26 cellular contexts compared by ENCODE assay signal in genomic region chr7:77626515-77627306, GRCh38.
A peak's percentile ranks its signal among the peaks of the same experiment; 100 is the strongest.
DNase-seq lines count a peak whose midpoint lies in the region; ATAC-seq and TF ChIP-seq lines count a peak whose summit lies in the region.
"Had no signal": no experiment of that assay in that cellular context is flagged by ENCODE, and none has a peak within 500 bp of the region (broad histone marks: within the 10 kb centered on the region; RNA-seq: fewer than 3 reads in every experiment).

No MANE protein-coding gene starts in this region.

- no peak overlapping the region for H3K4me2 ChIP-seq in mammary epithelial cell (ENCODE audit: insufficient read depth, low read depth, low read length)
- H3K4me2 ChIP-seq: GM23338 had no signal

- in situ Hi-C loops in mammary epithelial cell (cut with MboI; ENCODE audit: low sequenced_read_pairs in 2 of 2): no loop called here

- H3K4me3 ChIP-seq in Caco-2 (ENCODE audit: low read depth, low read length) (no peak overlapping the region), mammary epithelial cell (replicated peaks in 1 of 3; ENCODE audit: insufficient read depth in 1 of 3, low read depth in 2 of 3, low read length in 3 of 3) (no peak overlapping the region), lower lobe of right lung (no peak overlapping the region)
- H3K4me3 ChIP-seq: GM23338, heart right ventricle, spleen, thoracic aorta had no signal

- no peaks in the 10 kb centered on the region for H3K27me3 Mint-ChIP-seq in Caco-2 (ENCODE audit: insufficient read depth, unreplicated experiment)
- H3K27me3 Mint-ChIP-seq: activated CD4-positive, alpha-beta T cell treated with anti-CD3 and anti-CD28 coated beads, Interleukin-2, amount 10 ng/mL, durations not matched to agents 24 days and 14 days; CD4-positive, CD25-positive, alpha-beta regulatory T cell; naive B cell; stimulated activated memory B cell treated with anti-CD40 and anti-IgM and Interleukin-4, amounts not matched to agents 10 μg/mL and 1 μg/mL and 100 μg/mL, for 72 hours had no signal

- no peaks in the 10 kb centered on the region for H3K9me3 Mint-ChIP-seq in Caco-2 (ENCODE audit: unreplicated experiment)
- H3K9me3 Mint-ChIP-seq: activated CD4-positive, alpha-beta T cell treated with anti-CD3 and anti-CD28 coated beads, Interleukin-2, amount 10 ng/mL, durations not matched to agents 24 days and 14 days; activated T-helper 1 cell treated with anti-CD3 and anti-CD28 coated beads, Interleukin-12 subunit alpha, Interleukin-12 subunit beta, Interleukin-2, Interleukin-4 antibody, amounts not matched to agents 30 ng/mL and 10 ng/mL and 1 ng/mL, durations not matched to agents 14 hours and 24 hours and 36 hours; CD4-positive, CD25-positive, alpha-beta regulatory T cell; GM23338; naive B cell; stimulated activated memory B cell treated with anti-CD40 and anti-IgM and Interleukin-4, amounts not matched to agents 10 μg/mL and 1 μg/mL and 100 μg/mL, for 72 hours had no signal

- H3K9me3 ChIP-seq in Caco-2: no peaks in the 10 kb centered on the region
- no peaks in the 10 kb centered on the region for H3K9me3 ChIP-seq in mammary epithelial cell (replicated peaks; ENCODE audit: insufficient read depth, low read length)
- no peaks in the 10 kb centered on the region for H3K9me3 ChIP-seq in lower lobe of right lung
- H3K9me3 ChIP-seq: heart right ventricle, spleen, thoracic aorta had no signal

- WGBS in mammary epithelial cell (ENCODE audit: low coverage, missing lambda C conversion rate): 84% methylated on average over 6 of the region's 6 CpGs

- no peak overlapping the region for H3K9ac ChIP-seq in mammary epithelial cell (ENCODE audit: insufficient read depth, low read length)

- H2AFZ ChIP-seq in mammary epithelial cell (ENCODE audit: low read depth, low read length): no peak overlapping the region
- H2AFZ ChIP-seq: GM23338 had no signal

- peaks cover 1% of the 10 kb centered on the region for H3K36me3 ChIP-seq in Caco-2 (ENCODE audit: control insufficient read depth, insufficient read depth, low read length)
- H3K36me3 ChIP-seq in mammary epithelial cell (ENCODE audit: insufficient read depth, low read length): peaks cover 50% of the 10 kb centered on the region
- H3K36me3 ChIP-seq in lower lobe of right lung: peaks cover 76% of the 10 kb centered on the region

- dilution Hi-C loops in mammary epithelial cell (cut with HindIII; ENCODE audit: low sequenced_read_pairs): no loop called here

- H3K79me2 ChIP-seq in mammary epithelial cell (ENCODE audit: insufficient read depth, low read length): peaks cover 38% of the 10 kb centered on the region

- ATAC-seq in lower lobe of right lung (no peak), GM21786 (IDR thresholded peaks at IDR 0.05; ENCODE audit: unreplicated experiment) (no peak), GM21529 (IDR thresholded peaks at IDR 0.05; ENCODE audit: unreplicated experiment) (no peak)
- ATAC-seq: GM23338; SK-N-SH treated with all-trans-retinoic acid at 6 μM for 48 hours; stimulated activated memory B cell treated with anti-CD40 and anti-IgM and Interleukin-4, amounts not matched to agents 10 μg/mL and 1 μg/mL and 100 μg/mL, for 72 hours had no signal

- CTCF ChIA-PET in Caco-2 (lab: Charles Lee) (no interaction called here), mammary epithelial cell (lab: Charles Lee; ENCODE audit: low non-redundant PET) (no interaction called here)

- H3K4me3 Mint-ChIP-seq in Caco-2 (ENCODE audit: unreplicated experiment): no peak overlapping the region
- H3K4me3 Mint-ChIP-seq: activated CD4-positive, alpha-beta T cell treated with anti-CD3 and anti-CD28 coated beads, Interleukin-2, amount 10 ng/mL, durations not matched to agents 24 days and 14 days; activated T-helper 1 cell treated with anti-CD3 and anti-CD28 coated beads, Interleukin-12 subunit alpha, Interleukin-12 subunit beta, Interleukin-2, Interleukin-4 antibody, amounts not matched to agents 30 ng/mL and 10 ng/mL and 1 ng/mL, durations not matched to agents 14 hours and 24 hours and 36 hours; CD4-positive, CD25-positive, alpha-beta regulatory T cell; GM23338; naive B cell; stimulated activated memory B cell treated with anti-CD40 and anti-IgM and Interleukin-4, amounts not matched to agents 10 μg/mL and 1 μg/mL and 100 μg/mL, for 72 hours had no signal

- H3K4me1 Mint-ChIP-seq in Caco-2 (ENCODE audit: low read depth, unreplicated experiment): no peaks in the 10 kb centered on the region
- H3K4me1 Mint-ChIP-seq: GM23338; naive B cell; stimulated activated memory B cell treated with anti-CD40 and anti-IgM and Interleukin-4, amounts not matched to agents 10 μg/mL and 1 μg/mL and 100 μg/mL, for 72 hours had no signal

- POLR2A ChIA-PET in Caco-2 (lab: Charles Lee): no interaction called here

- intact Hi-C loops in Caco-2 (cut with micrococcal nuclease; ENCODE audit: unreplicated experiment): no loop called here
- intact Hi-C loops in mammary epithelial cell (cut with micrococcal nuclease): no loop called here
- intact Hi-C loops in lower lobe of right lung (cut with DNase I): no loop called here

- peaks cover 15% of the 10 kb centered on the region; the same call in 1 of the 2 replicates for H3K4me1 ChIP-seq in Caco-2
- H3K4me1 ChIP-seq in mammary epithelial cell (ENCODE audit: insufficient read depth, low read length): no peaks in the 10 kb centered on the region
- no peaks in the 10 kb centered on the region for H3K4me1 ChIP-seq in lower lobe of right lung
- H3K4me1 ChIP-seq: foreskin keratinocyte, heart right ventricle had no signal

- DNase-seq in Caco-2: no peak
- DNase-seq in NCI-H460 (ENCODE audit: extremely low read depth, low read depth): peak; percentile 44
- DNase-seq in mammary epithelial cell: no peak
- no peak for DNase-seq in lower lobe of right lung
- DNase-seq in NCI-H2196 treated with DMSO at 0.1 percent for 48 hours (lab: John Stamatoyannopoulos, UW; ENCODE audit: unreplicated experiment): no peak
- DNase-seq: activated CD4-positive, alpha-beta T cell treated with anti-CD3 and anti-CD28 coated beads, Interleukin-2, amount 10 ng/mL, durations not matched to agents 24 days and 14 days; activated naive CD4-positive, alpha-beta T cell treated with anti-CD3 and anti-CD28 coated beads, Interleukin-2, amount 50 U/mL, for 16 hours; DMS 273 treated with DMSO at 0.1 percent for 48 hours; foreskin keratinocyte; heart right ventricle; KG1; left cardiac atrium; naive B cell; NCI-H1436; NCI-H2171 treated with DMSO at 0.1 percent for 48 hours; retina; spleen; stimulated activated CD4-positive, alpha-beta T cell treated with anti-CD3 and anti-CD28 coated beads, Interleukin-2, amount 100 ng/mL, for 48 hours had no signal

- no peaks in the 10 kb centered on the region for H3K27me3 ChIP-seq in Caco-2 (replicated peaks; ENCODE audit: control insufficient read depth, insufficient read depth, low read length)
- H3K27me3 ChIP-seq in mammary epithelial cell (ENCODE audit: insufficient read depth, low read length): no peaks in the 10 kb centered on the region
- H3K27me3 ChIP-seq in lower lobe of right lung (ENCODE audit: low read depth): no peaks in the 10 kb centered on the region
- H3K27me3 ChIP-seq: foreskin keratinocyte, heart right ventricle, spleen had no signal

- H3K27ac Mint-ChIP-seq in Caco-2 (ENCODE audit: unreplicated experiment): peak overlapping the region; percentile 40
- H3K27ac Mint-ChIP-seq: activated CD4-positive, alpha-beta T cell treated with anti-CD3 and anti-CD28 coated beads, Interleukin-2, amount 10 ng/mL, durations not matched to agents 24 days and 14 days; activated T-helper 1 cell treated with anti-CD3 and anti-CD28 coated beads, Interleukin-12 subunit alpha, Interleukin-12 subunit beta, Interleukin-2, Interleukin-4 antibody, amounts not matched to agents 30 ng/mL and 10 ng/mL and 1 ng/mL, durations not matched to agents 14 hours and 24 hours and 36 hours; CD4-positive, CD25-positive, alpha-beta regulatory T cell; GM23338; stimulated activated memory B cell treated with anti-CD40 and anti-IgM and Interleukin-4, amounts not matched to agents 10 μg/mL and 1 μg/mL and 100 μg/mL, for 72 hours had no signal

- H3K27ac ChIP-seq in mammary epithelial cell (ENCODE audit: insufficient read depth, low read depth, low read length) (no peak overlapping the region), lower lobe of right lung (peak overlapping the region; percentile 7)
- H3K27ac ChIP-seq: foreskin keratinocyte, heart right ventricle, spleen, thoracic aorta had no signal

- TF ChIP-seq CTCF in Caco-2 (IDR thresholded peaks at IDR 0.05; ENCODE audit: insufficient read depth in 1 of 2, low read depth in 1 of 2, low read length in 1 of 2, severe bottlenecking in 1 of 2, unreplicated experiment in 1 of 2): no peak
- no peak for TF ChIP-seq CTCF in mammary epithelial cell (conservative IDR thresholded peaks at IDR 0.05 in 1 of 2, IDR thresholded peaks at IDR 0.05 in 1 of 2; ENCODE audit: extremely low read depth in 1 of 2, insufficient read depth in 1 of 2, low read depth in 1 of 2, low read length in 2 of 2)
- no peak for TF ChIP-seq CTCF in lower lobe of right lung (IDR thresholded peaks at IDR 0.05)

- H3K36me3 Mint-ChIP-seq in Caco-2 (ENCODE audit: insufficient read depth, unreplicated experiment): peaks cover 66% of the 10 kb centered on the region

- BruUV-seq in Caco-2 (replicated peaks; lab: Mats Ljungman, UMichigan) (TSS peak; percentile 86), mammary epithelial cell (replicated peaks; lab: Mats Ljungman, UMichigan) (TSS peak; percentile 86)

- no peaks in the 10 kb centered on the region for H4K20me1 ChIP-seq in mammary epithelial cell (ENCODE audit: insufficient read depth, low read length)
